In the genomic region with DNA sequence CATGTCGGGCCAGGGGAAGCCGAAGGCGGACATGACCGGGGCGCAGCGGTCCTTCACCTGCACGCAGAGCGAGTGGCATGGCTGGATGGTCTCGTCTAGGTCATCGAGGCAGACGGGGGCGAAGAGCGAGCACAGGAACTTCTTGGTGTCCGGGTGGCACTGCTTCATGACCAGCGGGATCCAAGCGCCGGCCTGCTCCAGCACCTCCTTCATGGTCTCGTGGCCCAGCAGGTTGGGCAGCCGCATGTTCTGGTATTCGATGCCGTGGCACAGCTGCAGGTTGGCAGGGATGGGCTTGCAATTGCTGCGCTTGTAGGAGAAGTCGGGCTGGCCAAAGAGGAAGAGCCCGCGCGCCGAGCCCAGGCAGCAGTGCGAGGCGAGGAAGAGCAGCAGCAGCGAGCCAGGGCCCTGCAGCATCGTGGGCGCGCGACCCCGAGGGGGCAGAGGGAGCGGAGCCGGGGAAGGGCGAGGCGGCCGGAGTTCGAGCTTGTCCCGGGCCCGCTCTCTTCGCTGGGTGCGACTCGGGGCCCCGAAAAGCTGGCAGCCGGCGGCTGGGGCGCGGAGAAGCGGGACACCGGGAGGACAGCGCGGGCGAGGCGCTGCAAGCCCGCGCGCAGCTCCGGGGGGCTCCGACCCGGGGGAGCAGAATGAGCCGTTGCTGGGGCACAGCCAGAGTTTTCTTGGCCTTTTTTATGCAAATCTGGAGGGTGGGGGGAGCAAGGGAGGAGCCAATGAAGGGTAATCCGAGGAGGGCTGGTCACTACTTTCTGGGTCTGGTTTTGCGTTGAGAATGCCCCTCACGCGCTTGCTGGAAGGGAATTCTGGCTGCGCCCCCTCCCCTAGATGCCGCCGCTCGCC, we compare ENCODE assay signal across 8 cellular contexts. TPM values are rescaled to one million over a fixed set of nuclear protein-coding genes. Genes with fewer than 3 reads are reported as not detected.
DNase-seq lines count a peak whose midpoint lies in the region.
"Had no signal": no experiment of that assay in that cellular context is flagged by ENCODE, and none has a peak within 500 bp of the region (broad histone marks: within the 10 kb centered on the region; RNA-seq: fewer than 3 reads in every experiment).

A gene with protein sequence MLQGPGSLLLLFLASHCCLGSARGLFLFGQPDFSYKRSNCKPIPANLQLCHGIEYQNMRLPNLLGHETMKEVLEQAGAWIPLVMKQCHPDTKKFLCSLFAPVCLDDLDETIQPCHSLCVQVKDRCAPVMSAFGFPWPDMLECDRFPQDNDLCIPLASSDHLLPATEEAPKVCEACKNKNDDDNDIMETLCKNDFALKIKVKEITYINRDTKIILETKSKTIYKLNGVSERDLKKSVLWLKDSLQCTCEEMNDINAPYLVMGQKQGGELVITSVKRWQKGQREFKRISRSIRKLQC (minus strand): TSS at position 665 of the 858 bp plus-strand sequence. CDS start 248 bp downstream, at position 417.

- peak within 1 kb of the TSS; percentile 43 for H3K4me3 Mint-ChIP-seq in activated naive CD8-positive, alpha-beta T cell treated with anti-CD3 and anti-CD28 coated beads for 36 hours

- peaks cover 21% of the 10 kb centered on the region for H3K36me3 ChIP-seq in HUES48 (ENCODE audit: control insufficient read depth, insufficient read depth, low read length)
- H3K36me3 ChIP-seq: SJCRH30 had no signal

- H3K4me1 ChIP-seq in HUES48 (ENCODE audit: control insufficient read depth, insufficient read depth, low read length): peaks cover 37% of the 10 kb centered on the region
- H3K4me1 ChIP-seq: SJCRH30 had no signal

- peaks cover 88% of the 10 kb centered on the region for H3K27me3 Mint-ChIP-seq in activated naive CD8-positive, alpha-beta T cell treated with anti-CD3 and anti-CD28 coated beads for 36 hours

- no peaks in the 10 kb centered on the region for H3K36me3 Mint-ChIP-seq in activated naive CD8-positive, alpha-beta T cell treated with anti-CD3 and anti-CD28 coated beads for 36 hours

- no peaks in the 10 kb centered on the region for H3K9me3 Mint-ChIP-seq in activated naive CD8-positive, alpha-beta T cell treated with anti-CD3 and anti-CD28 coated beads for 36 hours

- H3K9me3 ChIP-seq in HUES48 (ENCODE audit: control insufficient read depth, insufficient read depth, low read length): no peaks in the 10 kb centered on the region
- H3K9me3 ChIP-seq: SJCRH30 had no signal

- peak within 1 kb of the TSS; percentile 82 for H3K9ac ChIP-seq in HUES48 (ENCODE audit: low read depth, low read length)

- H3K27ac ChIP-seq in HUES48 (ENCODE audit: low read depth, low read length) (peak within 1 kb of the TSS; percentile 98), skin epidermis (peak within 1 kb of the TSS in 19 of 21 experiments; percentile 13 to 80 (median 64))
- H3K27ac ChIP-seq: SJCRH30 had no signal

- peaks cover 34% of the 10 kb centered on the region for H3K27me3 ChIP-seq in HUES48 (ENCODE audit: control insufficient read depth, insufficient read depth, low read length)
- H3K27me3 ChIP-seq: SJCRH30 had no signal

- DNase-seq in activated naive CD8-positive, alpha-beta T cell treated with anti-CD3 and anti-CD28 coated beads for 36 hours: peak; percentile 12
- DNase-seq in iPS-NIHi11 (ENCODE audit: low spot score) (peak; percentile 82), cerebellum (ENCODE audit: low spot score) (no peak), HuH-7.5 (ENCODE audit: low spot score) (no peak), NCI-H2171 treated with DMSO at 0.1 percent for 48 hours (lab: John Stamatoyannopoulos, UW) (no peak)
- DNase-seq: SJCRH30 had no signal

- peaks cover 31% of the 10 kb centered on the region for H3K4me1 Mint-ChIP-seq in activated naive CD8-positive, alpha-beta T cell treated with anti-CD3 and anti-CD28 coated beads for 36 hours

- H3K27ac Mint-ChIP-seq in activated naive CD8-positive, alpha-beta T cell treated with anti-CD3 and anti-CD28 coated beads for 36 hours: no peak within 1 kb of the TSS

- H3K4me3 ChIP-seq in HUES48 (ENCODE audit: low read depth, low read length) (peak within 1 kb of the TSS; percentile 70), skin epidermis (peak within 1 kb of the TSS; percentile 23 to 38 (median 31))
- H3K4me3 ChIP-seq: SJCRH30 had no signal

RNA-seq across cellular contexts. Expression of the gene that starts here (rescaled TPM):
- total RNA-seq in activated naive CD8-positive, alpha-beta T cell treated with anti-CD3 and anti-CD28 coated beads for 36 hours: under 1 TPM in 1 of 2 experiments, not detected in 1; 0.14 TPM
- total RNA-seq in cerebellum: 3.7 TPM
- total RNA-seq: SJCRH30 had no signal

Comparison
In these comparisons a context has a peak if more than half of its experiments do, and no peak if none do; other contexts are left out.
1. Peak in DNase-seq in activated naive CD8-positive, alpha-beta T cell treated with anti-CD3 and anti-CD28 coated beads for 36 hours; RNA of the gene not detected or under 1 TPM.